In the genomic region with DNA sequence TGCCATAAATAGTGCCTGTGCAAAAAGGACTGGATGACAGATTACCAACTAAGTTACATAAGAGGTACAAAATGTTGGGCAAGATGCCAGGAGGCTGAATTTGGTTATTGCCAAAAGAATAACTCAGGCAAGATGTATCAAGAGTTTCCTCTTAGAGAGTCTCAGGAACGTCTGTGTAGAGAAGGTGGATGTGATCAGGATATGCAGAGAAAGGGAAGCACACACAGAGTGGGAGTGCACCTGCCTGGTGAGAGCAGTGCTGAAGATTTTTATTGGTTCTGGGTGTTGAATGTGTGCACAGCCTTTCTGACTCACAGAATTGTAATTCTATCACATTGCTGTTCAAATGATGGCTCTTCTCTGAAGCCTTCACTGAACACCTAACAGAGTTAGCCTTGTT, we compare ENCODE assay signal across 9 cellular contexts.
DNase-seq lines count a peak whose midpoint lies in the region; ATAC-seq and TF ChIP-seq lines count a peak whose summit lies in the region.
"Had no signal": no experiment of that assay in that cellular context is flagged by ENCODE, and none has a peak within 500 bp of the region (broad histone marks: within the 10 kb centered on the region; RNA-seq: fewer than 3 reads in every experiment).

No MANE protein-coding gene starts in this region.

- no peaks in the 10 kb centered on the region for H3K4me1 ChIP-seq in gastrocnemius medialis

- H3K4me3 ChIP-seq in epithelial cell of esophagus (ENCODE audit: low read length): no peak overlapping the region
- H3K4me3 ChIP-seq in gastrocnemius medialis: no peak overlapping the region

- no peak for ATAC-seq in HG03439 (IDR thresholded peaks at IDR 0.05; ENCODE audit: unreplicated experiment)
- ATAC-seq in gastrocnemius medialis: no peak

- no peak overlapping the region for H3K27ac ChIP-seq in gastrocnemius medialis

- no peaks in the 10 kb centered on the region for H3K27me3 ChIP-seq in gastrocnemius medialis

- DNase-seq in HPDE6-E6E7 (ENCODE audit: extremely low spot score): peak; percentile 58
- peak; percentile 67 for DNase-seq in NCI-H2196 (lab: John Stamatoyannopoulos, UW; ENCODE audit: unreplicated experiment)
- peak; percentile 73 for DNase-seq in epithelial cell of esophagus (ENCODE audit: low read depth)
- DNase-seq in renal cortical epithelial cell (ENCODE audit: low read depth): peak; percentile 82
- no peak for DNase-seq in NCI-H524 treated with DMSO at 0.1 percent for 48 hours (lab: John Stamatoyannopoulos, UW)
- no peak for DNase-seq in gastrocnemius medialis
- DNase-seq: NCI-H2227 treated with DMSO at 0.1 percent for 48 hours, nephron progenitor cell had no signal

- no peaks in the 10 kb centered on the region for H3K36me3 ChIP-seq in gastrocnemius medialis

- in situ Hi-C loops in gastrocnemius medialis (cut with MboI; ENCODE audit: low sequenced_read_pairs in 4 of 4): no loop called here

- TF ChIP-seq CTCF in epithelial cell of esophagus (IDR thresholded peaks at IDR 0.05; ENCODE audit: insufficient read depth, low read depth, low read length, missing control alignments): no peak
- no peak for TF ChIP-seq CTCF in gastrocnemius medialis (IDR thresholded peaks at IDR 0.05 in 4 of 5, conservative IDR thresholded peaks at IDR 0.05 in 1 of 5)

- no peaks in the 10 kb centered on the region for H3K9me3 ChIP-seq in gastrocnemius medialis

- intact Hi-C loops in gastrocnemius medialis (cut with DNase I; ENCODE audit: low total_unique reads): no loop called here

- no peak for TF ChIP-seq POLR2A in gastrocnemius medialis (IDR thresholded peaks at IDR 0.05)

Comparison
In these comparisons a context has a peak if more than half of its experiments do, and no peak if none do; other contexts are left out.
1. DNase-seq: peak in HPDE6-E6E7 (single experiment), NCI-H2196 (single experiment), epithelial cell of esophagus (single experiment) and renal cortical epithelial cell (single experiment); none in NCI-H524 treated with DMSO at 0.1 percent for 48 hours (single experiment) and gastrocnemius medialis (0 of 2).